25 cellular contexts compared by ENCODE assay signal in genomic region chr16:51876934-51877333, GRCh38.
"Had no signal": no experiment of that assay in that cellular context is flagged by ENCODE, and none has a peak within 500 bp of the region (broad histone marks: within the 10 kb centered on the region; RNA-seq: fewer than 3 reads in every experiment).

No MANE protein-coding gene starts in this region.

- H3K27me3 ChIP-seq: body of pancreas, hepatocyte, right lobe of liver had no signal

- ATAC-seq: activated CD4-positive, CD25-positive, alpha-beta regulatory T cell treated with anti-CD3 and anti-CD28 coated beads, Interleukin-2, amount 50 U/mL, for 24 hours; activated naive CD8-positive, alpha-beta T cell treated with anti-CD3 and anti-CD28 coated beads, Interleukin-2, amount 50 U/mL, for 24 hours; activated T-cell treated with anti-CD3 and anti-CD28 coated beads, Interleukin-2, amount 50 U/mL, for 72 hours; body of pancreas; left ventricle myocardium superior; right lobe of liver; stimulated activated naive B cell treated with anti-CD40 and anti-IgM and Interleukin-4, amounts not matched to agents 10 μg/mL and 1 μg/mL and 100 μg/mL, for 72 hours; T-helper 17 cell had no signal

- H3K4me2 ChIP-seq: hepatocyte, smooth muscle cell had no signal

- H3K4me3 ChIP-seq: body of pancreas, hepatocyte, right lobe of liver, smooth muscle cell had no signal

- H3K27ac ChIP-seq: body of pancreas, right lobe of liver had no signal

- H2AFZ ChIP-seq: hepatocyte had no signal

- DNase-seq: activated CD4-positive, alpha-beta memory T cell treated with anti-CD3 and anti-CD28 coated beads, Interleukin-2, amount 10 ng/mL, durations not matched to agents 7 days and 5 days; activated CD4-positive, alpha-beta T cell treated with anti-CD3 and anti-CD28 coated beads, Interleukin-2, amount 10 ng/mL, durations not matched to agents 24 days and 14 days; activated effector memory CD4-positive, alpha-beta T cell treated with Interleukin-2 at 50 U/mL for 16 hours; activated naive CD4-positive, alpha-beta T cell treated with anti-CD3 and anti-CD28 coated beads, Interleukin-2, amount 50 U/mL, for 16 hours; activated naive CD8-positive, alpha-beta T cell treated with anti-CD3 and anti-CD28 coated beads, Interleukin-2, amount 50 U/mL, for 24 hours; activated T-cell treated with anti-CD3 and anti-CD28 coated beads, Interleukin-2, amount 50 U/mL, for 72 hours; anterior cingulate cortex; body of pancreas; effector CD4-positive, alpha-beta T cell; erythroblast; glutamatergic neuron; immature natural killer cell; kidney glomerular epithelial cell; left ventricle myocardium superior; naive B cell; occipital lobe; right lobe of liver; stimulated activated CD4-positive, alpha-beta T cell treated with anti-CD3 and anti-CD28 coated beads, Interleukin-15, amount 100 ng/mL, for 24 hours; stimulated activated CD8-positive, alpha-beta memory T cell treated with anti-CD3 and anti-CD28 coated beads, Interleukin-4, amount 100 ng/mL, for 48 hours; stimulated activated naive B cell treated with anti-CD40 and anti-IgM and Interleukin-4, amounts not matched to agents 10 μg/mL and 1 μg/mL and 100 μg/mL, for 72 hours; SW 1271; T-helper 17 cell had no signal

- H3K9me3 ChIP-seq: body of pancreas, right lobe of liver had no signal

- H3K36me3 ChIP-seq: right lobe of liver had no signal

- H3K4me1 ChIP-seq: body of pancreas, right lobe of liver had no signal
